ENCODE assay signal across 11 cellular contexts in genomic region chr10:79104264-79104954, GRCh38. TPM values are rescaled to one million over a fixed set of nuclear protein-coding genes. Genes with fewer than 3 reads are reported as not detected.
DNase-seq lines count a peak whose midpoint lies in the region; TF ChIP-seq lines count a peak whose summit lies in the region.
"Had no signal": no experiment of that assay in that cellular context is flagged by ENCODE, and none has a peak within 500 bp of the region (broad histone marks: within the 10 kb centered on the region; RNA-seq: fewer than 3 reads in every experiment).

No MANE protein-coding gene starts in this region.

- no peaks in the 10 kb centered on the region for H3K36me3 Mint-ChIP-seq in nephron (ENCODE audit: low read depth)
- H3K36me3 Mint-ChIP-seq: activated naive CD4-positive, alpha-beta T cell treated with anti-CD3 and anti-CD28 coated beads, Interleukin-2, amount 50 U/mL, for 24 hours had no signal

- H3K27me3 Mint-ChIP-seq in nephron (ENCODE audit: low read depth) = peaks cover 4% of the 10 kb centered on the region
- H3K27me3 Mint-ChIP-seq: activated naive CD4-positive, alpha-beta T cell treated with anti-CD3 and anti-CD28 coated beads, Interleukin-2, amount 50 U/mL, for 24 hours had no signal

- in situ Hi-C loops in GM13977 (cut with MboI; ENCODE audit: low pct_unique_long_range_greater_than_20kb, low sequenced_read_pairs, unreplicated experiment) = no loop called here

- DNase-seq in Ammon's horn (ENCODE audit: low spot score) (peak; percentile 44), MV-4-11 (lab: John Stamatoyannopoulos, UW) (peak; percentile 1), fibroblast of gingiva (ENCODE audit: low read depth) (peak; percentile 36), DMS79 (lab: John Stamatoyannopoulos, UW) (no peak), GF-D8 (lab: John Stamatoyannopoulos, UW) (no peak), mucosa of gallbladder (ENCODE audit: low spot score) (no peak), GM13977 (ENCODE audit: low spot score) (no peak)
- DNase-seq: HCEC 1CT, NCI-H774 had no signal

- no peaks in the 10 kb centered on the region for H3K9me3 Mint-ChIP-seq in nephron
- H3K9me3 Mint-ChIP-seq: activated naive CD4-positive, alpha-beta T cell treated with anti-CD3 and anti-CD28 coated beads, Interleukin-2, amount 50 U/mL, for 24 hours had no signal

- peak overlapping the region; percentile 39 to 71 (median 53) for H3K27ac Mint-ChIP-seq in nephron
- H3K27ac Mint-ChIP-seq: activated naive CD4-positive, alpha-beta T cell treated with anti-CD3 and anti-CD28 coated beads, Interleukin-2, amount 50 U/mL, for 24 hours had no signal

- TF ChIP-seq CTCF in nephron (IDR thresholded peaks at IDR 0.05; ENCODE audit: unreplicated experiment in 3 of 3) = no peak
- no peak for TF ChIP-seq CTCF in GM13977 (IDR thresholded peaks at IDR 0.05; ENCODE audit: extremely low read depth, insufficient read depth, missing control alignments)

- peaks cover 94% of the 10 kb centered on the region for H3K4me1 Mint-ChIP-seq in nephron

- H3K4me3 Mint-ChIP-seq in nephron = no peak overlapping the region
- H3K4me3 Mint-ChIP-seq: activated naive CD4-positive, alpha-beta T cell treated with anti-CD3 and anti-CD28 coated beads, Interleukin-2, amount 50 U/mL, for 24 hours had no signal

RNA-seq across cellular contexts. Expression of gene ZMIZ1, which starts 35.6 kb away (rescaled TPM):
- total RNA-seq in mucosa of gallbladder = 107 TPM

Comparison
In these comparisons a context has a peak if more than half of its experiments do, and no peak if none do; other contexts are left out.
1. DNase-seq: peak in Ammon's horn (single experiment), MV-4-11 (single experiment) and fibroblast of gingiva (single experiment); none in DMS79 (single experiment), GF-D8 (single experiment), mucosa of gallbladder (single experiment) and GM13977 (single experiment).